ENCODE assay signal across 8 cellular contexts in genomic region chr14:20469242-20469889, GRCh38. TPM values are rescaled to one million over a fixed set of nuclear protein-coding genes. Genes with fewer than 3 reads are reported as not detected.
DNase-seq lines count a peak whose midpoint lies in the region; ATAC-seq and TF ChIP-seq lines count a peak whose summit lies in the region.

TSS of gene PNP (plus strand) at chr14:20469406. CDS start at chr14:20469525, 119 bp downstream.

- H3K9me3 Mint-ChIP-seq in CD14-positive monocyte: no peaks in the 10 kb centered on the region

- H3K4me3 Mint-ChIP-seq in CD14-positive monocyte: peak within 1 kb of the TSS; percentile 98 to 100

- H3K27ac Mint-ChIP-seq in CD14-positive monocyte: peak within 1 kb of the TSS; percentile 97 to 100 (median 99)

- DNase-seq in CD14-positive monocyte (ENCODE audit: low spot score) (peak; percentile 92), NCI-H748 (lab: John Stamatoyannopoulos, UW; ENCODE audit: unreplicated experiment) (peak; percentile 96), dedifferentiated amniotic fluid mesenchymal stem cell (ENCODE audit: extremely low spot score) (peak; percentile 74), left lung (peak; percentile 90 to 95)
- DNase-seq in activated CD4-positive, alpha-beta T cell treated with anti-CD3 and anti-CD28 coated beads, Interleukin-2, amount 50 U/mL, for 1 hour: peak; percentile 88
- peak; percentile 83 to 85 for DNase-seq in stimulated activated CD4-positive, alpha-beta T cell treated with anti-CD3 and anti-CD28 coated beads, Interleukin-2, amount 100 ng/mL, for 48 hours

- peaks cover 0 to 3% (median 1%) of the 10 kb centered on the region in 3 donors for H3K27me3 Mint-ChIP-seq in CD14-positive monocyte (ENCODE audit: low read depth in 3 of 3)

- peaks cover 34% of the 10 kb centered on the region for H3K4me1 Mint-ChIP-seq in CD14-positive monocyte

- H3K27ac ChIP-seq in left lung: peak within 1 kb of the TSS; percentile 83 to 92

- TF ChIP-seq CTCF in CD14-positive monocyte (IDR thresholded peaks at IDR 0.05) (no peak), left lung (IDR thresholded peaks at IDR 0.05) (no peak)

- no peaks in the 10 kb centered on the region for H3K9me3 ChIP-seq in left lung

- peaks cover 0 to 27% of the 10 kb centered on the region in 2 donors for H3K36me3 ChIP-seq in left lung

- no peaks in the 10 kb centered on the region for H3K27me3 ChIP-seq in left lung

- peak; percentile 94 for ATAC-seq in GM19395 (IDR thresholded peaks at IDR 0.05; ENCODE audit: unreplicated experiment)
- ATAC-seq in HG03558 (IDR thresholded peaks at IDR 0.05; ENCODE audit: extremely low read depth, unreplicated experiment): peak; percentile 90
- ATAC-seq in left lung: peak; percentile 97

- intact Hi-C loops in CD14-positive monocyte (cut with micrococcal nuclease) (loop anchor here (10.0 kb wide), 2 partner anchors 55 to 635 kb away; partner anchors contain the start of genes TEP1 (in 1 of the 2) and TMEM253 (in 1 of the 2)), left lung (cut with DNase I) (no loop called here)

- peaks cover 32 to 35% of the 10 kb centered on the region in 2 donors for H3K36me3 Mint-ChIP-seq in CD14-positive monocyte

- H3K4me1 ChIP-seq in left lung: peaks cover 0 to 37% of the 10 kb centered on the region in 2 donors

- peak within 1 kb of the TSS; percentile 61 to 76 for H3K4me3 ChIP-seq in left lung

RNA-seq across cellular contexts. Expression of gene PNP, which starts in this region (rescaled TPM):
- 10 to 100 TPM; 63.2 to 67.5 TPM for polyA plus RNA-seq in CD14-positive monocyte
- total RNA-seq in left lung: 10 to 100 TPM; 37.6 to 84.8 TPM

Comparison
In these comparisons a context has a peak if more than half of its experiments do, and no peak if none do; other contexts are left out.
1. Peak in every context shown above with its lines: DNase-seq, ATAC-seq, H3K4me3 ChIP-seq and H3K27ac ChIP-seq.
2. intact Hi-C loops: an anchor here in CD14-positive monocyte (10.0 kb wide); none called in left lung.